9 cellular contexts compared by ENCODE assay signal in genomic region chr9:109401169-109401989, GRCh38.
DNase-seq lines count a peak whose midpoint lies in the region; ATAC-seq and TF ChIP-seq lines count a peak whose summit lies in the region.
"Had no signal": no experiment of that assay in that cellular context is flagged by ENCODE, and none has a peak within 500 bp of the region (broad histone marks: within the 10 kb centered on the region; RNA-seq: fewer than 3 reads in every experiment).

No MANE protein-coding gene starts in this region.

- peaks cover 69% of the 10 kb centered on the region for H3K4me1 ChIP-seq in OCI-LY3 (ENCODE audit: low read length)
- no peaks in the 10 kb centered on the region for H3K4me1 ChIP-seq in aorta (ENCODE audit: control insufficient read depth in 1 of 2, insufficient read depth in 2 of 2, low read length in 2 of 2)

- DNase-seq in Ammon's horn (ENCODE audit: low spot score) (peak; percentile 23), chondrocyte (ENCODE audit: low spot score) (no peak), medulla oblongata (ENCODE audit: extremely low spot score) (peak; percentile 46), aorta (no peak)
- DNase-seq in CD4-positive, alpha-beta T cell = no peak

- no peaks in the 10 kb centered on the region for H3K79me2 ChIP-seq in OCI-LY3 (ENCODE audit: low read length)

- WGBS in aorta, 2 donors = 68 to 74% methylated on average over 13 of the region's 13 CpGs

- H3K27me3 Mint-ChIP-seq in chondrocyte (ENCODE audit: low read depth) = no peaks in the 10 kb centered on the region
- peaks cover 31% of the 10 kb centered on the region for H3K27me3 Mint-ChIP-seq in CD4-positive, alpha-beta T cell

- no peaks in the 10 kb centered on the region for H3K9me3 ChIP-seq in OCI-LY3 (ENCODE audit: insufficient read depth, low read length)
- no peaks in the 10 kb centered on the region for H3K9me3 ChIP-seq in CD4-positive, alpha-beta T cell (ENCODE audit: control insufficient read depth, low read length)
- no peaks in the 10 kb centered on the region for H3K9me3 ChIP-seq in aorta (ENCODE audit: control insufficient read depth, low read length)

- peak; percentile 48 for ATAC-seq in HG03439 (IDR thresholded peaks at IDR 0.05; ENCODE audit: unreplicated experiment)
- no peak for ATAC-seq in CD4-positive, alpha-beta T cell (ENCODE audit: poor library complexity)
- ATAC-seq in aorta (ENCODE audit: low FRiP score) = no peak

- peak overlapping the region; percentile 60 for H3K9ac ChIP-seq in OCI-LY3 (ENCODE audit: low read length)

- peaks cover 16% of the 10 kb centered on the region for H3K4me1 Mint-ChIP-seq in chondrocyte (ENCODE audit: low read depth)
- H3K4me1 Mint-ChIP-seq in CD4-positive, alpha-beta T cell (ENCODE audit: low read depth) = no peaks in the 10 kb centered on the region

- POLR2A ChIA-PET in CD4-positive, alpha-beta T cell (lab: Charles Lee) = no interaction called here

- H2AFZ ChIP-seq in OCI-LY3 (ENCODE audit: low read depth, low read length) = no peak overlapping the region

- H3K4me3 Mint-ChIP-seq in chondrocyte (ENCODE audit: unreplicated experiment) = no peak overlapping the region
- no peak overlapping the region for H3K4me3 Mint-ChIP-seq in CD4-positive, alpha-beta T cell
- H3K4me3 Mint-ChIP-seq: natural killer cell treated with Interleukin-12 subunit alpha and Interleukin-12 subunit beta and Interleukin-15 and Interleukin-18, amount 100 ng/mL, for 72 hours had no signal

- H3K4me3 ChIP-seq in OCI-LY3 (ENCODE audit: low read length) = peak overlapping the region; percentile 55
- H3K4me3 ChIP-seq in aorta (ENCODE audit: low read length in 2 of 2) = no peak overlapping the region

- H3K36me3 ChIP-seq in OCI-LY3 (replicated peaks; ENCODE audit: low read depth, low read length) (no peaks in the 10 kb centered on the region), aorta (ENCODE audit: control insufficient read depth in 1 of 2, insufficient read depth in 2 of 2, low read length in 1 of 2) (peaks cover 15 to 19% of the 10 kb centered on the region in 2 donors)

- peak overlapping the region; percentile 87 for H3K27ac ChIP-seq in OCI-LY3 (ENCODE audit: low read length)
- no peak overlapping the region for H3K27ac ChIP-seq in CD4-positive, alpha-beta T cell (ENCODE audit: low read depth, low read length)
- H3K27ac ChIP-seq in aorta (ENCODE audit: low read depth in 1 of 2, low read length in 2 of 2) = no peak overlapping the region

- peak; percentile 88 for TF ChIP-seq CTCF in GM12873 (IDR thresholded peaks at IDR 0.05; ENCODE audit: insufficient read depth, low read depth, low read length, missing control alignments)
- TF ChIP-seq CTCF in OCI-LY3 (IDR thresholded peaks at IDR 0.05; ENCODE audit: low read depth, low read length) = peak; percentile 98
- peak; percentile 87 for TF ChIP-seq CTCF in chondrocyte (IDR thresholded peaks at IDR 0.05)
- TF ChIP-seq CTCF in CD4-positive, alpha-beta T cell (IDR thresholded peaks at IDR 0.05) = no peak

- no peak overlapping the region for H3K27ac Mint-ChIP-seq in chondrocyte (ENCODE audit: unreplicated experiment)
- H3K27ac Mint-ChIP-seq in CD4-positive, alpha-beta T cell = no peak overlapping the region
- H3K27ac Mint-ChIP-seq: natural killer cell treated with Interleukin-12 subunit alpha and Interleukin-12 subunit beta and Interleukin-15 and Interleukin-18, amount 100 ng/mL, for 72 hours had no signal

- no peaks in the 10 kb centered on the region for H4K20me1 ChIP-seq in OCI-LY3 (ENCODE audit: insufficient read depth, low read length)

- CTCF ChIA-PET in CD4-positive, alpha-beta T cell (lab: Charles Lee) = no interaction called here

- intact Hi-C loops in CD4-positive, alpha-beta T cell (cut with DNase I, micrococcal nuclease) = no loop called here
- intact Hi-C loops in aorta (cut with DNase I) = no loop called here

- no peaks in the 10 kb centered on the region for H3K9me3 Mint-ChIP-seq in chondrocyte (ENCODE audit: low read depth)
- H3K9me3 Mint-ChIP-seq in CD4-positive, alpha-beta T cell = no peaks in the 10 kb centered on the region
- H3K9me3 Mint-ChIP-seq: natural killer cell treated with Interleukin-12 subunit alpha and Interleukin-12 subunit beta and Interleukin-15 and Interleukin-18, amount 100 ng/mL, for 72 hours had no signal

- H3K36me3 Mint-ChIP-seq in chondrocyte (ENCODE audit: low read depth) = peaks cover 13% of the 10 kb centered on the region
- no peaks in the 10 kb centered on the region for H3K36me3 Mint-ChIP-seq in CD4-positive, alpha-beta T cell (ENCODE audit: low read depth)
- H3K36me3 Mint-ChIP-seq: natural killer cell treated with Interleukin-12 subunit alpha and Interleukin-12 subunit beta and Interleukin-15 and Interleukin-18, amount 100 ng/mL, for 72 hours had no signal

- H3K27me3 ChIP-seq in OCI-LY3 (ENCODE audit: low read depth, low read length) (no peaks in the 10 kb centered on the region), aorta (ENCODE audit: control insufficient read depth in 1 of 2, insufficient read depth in 2 of 2, low read length in 1 of 2) (no peaks in the 10 kb centered on the region)
- H3K27me3 ChIP-seq in CD4-positive, alpha-beta T cell (ENCODE audit: control insufficient read depth, insufficient read depth, low read length) = no peaks in the 10 kb centered on the region

- peak overlapping the region; percentile 73 for H3K4me2 ChIP-seq in OCI-LY3 (ENCODE audit: low read length)

Comparison
In these comparisons a context has a peak if more than half of its experiments do, and no peak if none do; other contexts are left out.
1. DNase-seq: peak in Ammon's horn (single experiment) and medulla oblongata (single experiment); none in chondrocyte (single experiment), CD4-positive, alpha-beta T cell (0 of 10) and aorta (0 of 2).